Comparison of ENCODE assay signal across 21 cellular contexts in genomic region chr7:88539518-88539917, GRCh38.
"Had no signal": no experiment of that assay in that cellular context is flagged by ENCODE, and none has a peak within 500 bp of the region (broad histone marks: within the 10 kb centered on the region; RNA-seq: fewer than 3 reads in every experiment).

No MANE protein-coding gene starts in this region.

- H3K4me1 ChIP-seq: gastrocnemius medialis, pancreas, prostate gland, sigmoid colon, tibial artery, upper lobe of left lung, uterus had no signal

- ATAC-seq: esophagus mucosa; gastrocnemius medialis; mucosa of descending colon; naive thymus-derived CD8-positive, alpha-beta T cell; pancreas; stimulated activated effector memory CD8-positive, alpha-beta T cell treated with anti-CD3 and anti-CD28 coated beads, Interleukin-12 subunit alpha, Interleukin-12 subunit beta, amount 100 ng/mL, for 72 hours had no signal

- H3K36me3 Mint-ChIP-seq: stimulated activated effector memory CD8-positive, alpha-beta T cell treated with anti-CD3 and anti-CD28 coated beads, Interleukin-12 subunit alpha, Interleukin-12 subunit beta, amount 100 ng/mL, for 72 hours had no signal

- H3K9me3 ChIP-seq: gastrocnemius medialis, mucosa of descending colon, pancreas, prostate gland, uterus had no signal

- H3K4me3 Mint-ChIP-seq: naive thymus-derived CD8-positive, alpha-beta T cell; neural crest cell; stimulated activated effector memory CD8-positive, alpha-beta T cell treated with anti-CD3 and anti-CD28 coated beads, Interleukin-12 subunit alpha, Interleukin-12 subunit beta, amount 100 ng/mL, for 72 hours; stimulated activated naive CD8-positive, alpha-beta T cell treated with anti-CD3 and anti-CD28 coated beads, Interleukin-15, Interleukin-2, amounts not matched to agents 100 ng/mL and 50 ng/mL, for 24 hours had no signal

- H3K4me3 ChIP-seq: gastrocnemius medialis, hepatocyte, mucosa of descending colon, pancreas, prostate gland, sigmoid colon, skin epidermis, tibial artery, upper lobe of left lung, uterus had no signal

- H3K27ac ChIP-seq: gastrocnemius medialis, hepatocyte, pancreas, prostate gland, sigmoid colon, skin epidermis, tibial artery, upper lobe of left lung, uterus had no signal

- H3K27me3 Mint-ChIP-seq: stimulated activated naive CD8-positive, alpha-beta T cell treated with anti-CD3 and anti-CD28 coated beads, Interleukin-15, Interleukin-2, amounts not matched to agents 100 ng/mL and 50 ng/mL, for 24 hours had no signal

- H3K27ac Mint-ChIP-seq: naive thymus-derived CD8-positive, alpha-beta T cell; stimulated activated effector memory CD8-positive, alpha-beta T cell treated with anti-CD3 and anti-CD28 coated beads, Interleukin-12 subunit alpha, Interleukin-12 subunit beta, amount 100 ng/mL, for 72 hours; stimulated activated naive CD8-positive, alpha-beta T cell treated with anti-CD3 and anti-CD28 coated beads, Interleukin-15, Interleukin-2, amounts not matched to agents 100 ng/mL and 50 ng/mL, for 24 hours had no signal

- H3K27me3 ChIP-seq: gastrocnemius medialis, hepatocyte, pancreas, sigmoid colon, tibial artery, upper lobe of left lung, uterus had no signal

- H3K4me1 Mint-ChIP-seq: naive thymus-derived CD8-positive, alpha-beta T cell; neural crest cell; stimulated activated effector memory CD8-positive, alpha-beta T cell treated with anti-CD3 and anti-CD28 coated beads, Interleukin-12 subunit alpha, Interleukin-12 subunit beta, amount 100 ng/mL, for 72 hours had no signal

- DNase-seq: effector memory CD4-positive, alpha-beta T cell; gastrocnemius medialis; kidney; left cardiac atrium; mammary epithelial cell; mucosa of descending colon; naive thymus-derived CD8-positive, alpha-beta T cell; nucleus accumbens; pancreas; sigmoid colon; stimulated activated CD8-positive, alpha-beta memory T cell treated with anti-CD3 and anti-CD28 coated beads, Interleukin-4, amount 100 ng/mL, for 48 hours; tibial artery; upper lobe of left lung; uterus had no signal
